Comparison of ENCODE assay signal across 19 cellular contexts in the genomic region with DNA sequence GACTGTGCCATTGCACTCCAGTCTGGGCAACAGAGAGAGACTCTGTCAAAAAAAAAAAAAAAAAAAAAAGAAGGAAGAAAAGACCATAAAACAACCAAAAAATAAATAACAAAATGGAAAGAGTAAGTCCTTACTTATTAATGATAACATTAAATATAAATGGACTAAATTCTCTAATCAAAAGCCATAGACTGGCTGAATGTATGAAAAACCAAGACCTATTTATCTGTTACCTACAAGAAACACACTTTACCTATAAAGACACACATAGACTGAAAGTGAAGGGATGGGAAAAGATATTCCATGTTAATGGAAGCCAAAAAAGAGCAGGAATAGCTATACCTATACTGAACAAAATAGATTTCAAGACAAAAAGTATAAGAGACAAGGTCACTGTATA. TPM values are rescaled to one million over a fixed set of nuclear protein-coding genes. Genes with fewer than 3 reads are reported as not detected.
A peak's percentile ranks its signal among the peaks of the same experiment; 100 is the strongest.
DNase-seq lines count a peak whose midpoint lies in the region; ATAC-seq and TF ChIP-seq lines count a peak whose summit lies in the region.
"Had no signal": no experiment of that assay in that cellular context is flagged by ENCODE, and none has a peak within 500 bp of the region (broad histone marks: within the 10 kb centered on the region; RNA-seq: fewer than 3 reads in every experiment).

No MANE protein-coding gene starts in this region.

- no peaks in the 10 kb centered on the region for H3K4me1 Mint-ChIP-seq in endodermal cell

- DNase-seq in adipocyte (ENCODE audit: low read depth) (no peak), endodermal cell (no peak)
- no peak for DNase-seq in activated naive CD4-positive, alpha-beta T cell (lab: John Stamatoyannopoulos, UW)
- DNase-seq: AML-193; Caco-2; Calu3; CD4-positive, alpha-beta T cell; CD8-positive, alpha-beta T cell; DMS79 treated with DMSO at 0.1 percent for 48 hours; GF-D8 had no signal

- no peak overlapping the region for H3K27ac Mint-ChIP-seq in endodermal cell
- H3K27ac Mint-ChIP-seq: B cell; CD4-positive, alpha-beta T cell; CD8-positive, alpha-beta T cell had no signal

- H3K36me3 Mint-ChIP-seq in endodermal cell (ENCODE audit: low read depth), result peaks cover 64% of the 10 kb centered on the region

- no peak for TF ChIP-seq POLR2A in GM18505 (IDR thresholded peaks at IDR 0.05; ENCODE audit: borderline replicate concordance, extremely low read depth, insufficient read depth, insufficient read length)

- ATAC-seq in GM19351 (IDR thresholded peaks at IDR 0.05; ENCODE audit: unreplicated experiment) (no peak), GM18505 (IDR thresholded peaks at IDR 0.05; ENCODE audit: unreplicated experiment) (no peak)
- ATAC-seq: A549; CD8-positive, alpha-beta T cell had no signal

- CTCF ChIA-PET in HEK293 (lab: Yijun Ruan, JAX), result interaction anchor here (1.4 to 4.3 kb wide), 2 partner anchors 17 to 45 kb away, joined by 3 to 21 read pairs; a partner anchor contains a TSS

- H3K27me3 Mint-ChIP-seq in endodermal cell (ENCODE audit: insufficient read depth), result no peaks in the 10 kb centered on the region
- H3K27me3 Mint-ChIP-seq: B cell; CD4-positive, alpha-beta T cell had no signal

- H3K36me3 ChIP-seq in HEK293 (ENCODE audit: control insufficient read depth in 2 of 2, insufficient read depth in 1 of 2, low read length in 2 of 2), result no peaks in the 10 kb centered on the region
- H3K36me3 ChIP-seq in adipocyte (ENCODE audit: control insufficient read depth, insufficient read depth, low read length, severe bottlenecking), result peaks cover 23% of the 10 kb centered on the region
- peaks cover 35% of the 10 kb centered on the region for H3K36me3 ChIP-seq in endodermal cell (ENCODE audit: control insufficient read depth, insufficient read depth, low read length)

- no peak overlapping the region for H3K9ac ChIP-seq in adipocyte (ENCODE audit: low read length)
- H3K9ac ChIP-seq in endodermal cell (ENCODE audit: extremely low read depth, low read length, poor library complexity, severe bottlenecking), result peak overlapping the region; percentile 51
- H3K9ac ChIP-seq: BLaER1 treated with 17β-estradiol and CSF1 and Interleukin-3, amounts not matched to agents 10 nM and 100 nM had no signal

- H3K27ac ChIP-seq in HEK293 (ENCODE audit: extremely low read depth, low read depth, low read length) (no peak overlapping the region), endodermal cell (ENCODE audit: low read depth, low read length) (no peak overlapping the region)
- H3K27ac ChIP-seq: 22Rv1; A549; BLaER1 treated with 17β-estradiol and CSF1 and Interleukin-3, amounts not matched to agents 10 nM and 100 nM; C4-2B had no signal

- no peak overlapping the region for H3K4me3 Mint-ChIP-seq in endodermal cell
- H3K4me3 Mint-ChIP-seq: B cell; CD4-positive, alpha-beta T cell; CD8-positive, alpha-beta T cell had no signal

- H3K9me3 Mint-ChIP-seq in endodermal cell, result peaks cover 72% of the 10 kb centered on the region

- H3K4me1 ChIP-seq in HEK293 (ENCODE audit: control insufficient read depth, insufficient read depth, low read length) (no peaks in the 10 kb centered on the region), adipocyte (ENCODE audit: control insufficient read depth, insufficient read depth, low read length) (no peaks in the 10 kb centered on the region), endodermal cell (ENCODE audit: control insufficient read depth, insufficient read depth, low read length) (no peaks in the 10 kb centered on the region)
- H3K4me1 ChIP-seq: A549; BLaER1 treated with 17β-estradiol and CSF1 and Interleukin-3, amounts not matched to agents 10 nM and 100 nM; Caco-2 had no signal

- H3K9me3 ChIP-seq in HEK293 (ENCODE audit: control insufficient read depth, insufficient read depth, low read depth, low read length) (no peaks in the 10 kb centered on the region), adipocyte (ENCODE audit: control insufficient read depth, low read length) (peaks cover 19% of the 10 kb centered on the region), endodermal cell (ENCODE audit: control insufficient read depth, low read length) (peaks cover 69% of the 10 kb centered on the region)

- TF ChIP-seq CTCF in HEK293 (tag by site-specific recombination; IDR thresholded peaks at IDR 0.05) (no peak), endodermal cell (conservative IDR thresholded peaks at IDR 0.05) (no peak)

- H3K4me3 ChIP-seq in HEK293 (ENCODE audit: low read depth, low read length) (no peak overlapping the region), adipocyte (ENCODE audit: low read length) (peak overlapping the region; percentile 27), endodermal cell (ENCODE audit: low read length) (peak overlapping the region; percentile 66)
- H3K4me3 ChIP-seq: A549; BLaER1 treated with 17β-estradiol and CSF1 and Interleukin-3, amounts not matched to agents 10 nM and 100 nM had no signal

- H3K27me3 ChIP-seq in adipocyte (replicated peaks; ENCODE audit: control insufficient read depth, insufficient read depth, low read length), result no peaks in the 10 kb centered on the region
- H3K27me3 ChIP-seq in endodermal cell (ENCODE audit: control insufficient read depth, insufficient read depth, low read length, poor library complexity, severe bottlenecking), result no peaks in the 10 kb centered on the region
- H3K27me3 ChIP-seq: BLaER1 treated with 17β-estradiol and CSF1 and Interleukin-3, amounts not matched to agents 10 nM and 100 nM had no signal

- POLR2A ChIA-PET in HEK293 (lab: Yijun Ruan, JAX), result interaction anchor here (1.5 kb wide), 2 partner anchors 17 to 346 kb away, joined by 3 to 6 read pairs; a partner anchor contains a TSS

TF ChIP-seq in HEK293, 187 proteins besides CTCF, POLR2A, EP300 and RAD21:
- TF ChIP-seq, protein P1, sequence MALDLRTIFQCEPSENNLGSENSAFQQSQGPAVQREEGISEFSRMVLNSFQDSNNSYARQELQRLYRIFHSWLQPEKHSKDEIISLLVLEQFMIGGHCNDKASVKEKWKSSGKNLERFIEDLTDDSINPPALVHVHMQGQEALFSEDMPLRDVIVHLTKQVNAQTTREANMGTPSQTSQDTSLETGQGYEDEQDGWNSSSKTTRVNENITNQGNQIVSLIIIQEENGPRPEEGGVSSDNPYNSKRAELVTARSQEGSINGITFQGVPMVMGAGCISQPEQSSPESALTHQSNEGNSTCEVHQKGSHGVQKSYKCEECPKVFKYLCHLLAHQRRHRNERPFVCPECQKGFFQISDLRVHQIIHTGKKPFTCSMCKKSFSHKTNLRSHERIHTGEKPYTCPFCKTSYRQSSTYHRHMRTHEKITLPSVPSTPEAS (tag by site-specific recombination; IDR thresholded peaks at IDR 0.05), result no peak
- TF ChIP-seq SETDB1 (IDR thresholded peaks at IDR 0.05; ENCODE audit: insufficient read length, low read length), result peak; percentile 22

RNA-seq across cellular contexts. Expression of a gene that starts 16.6 kb away (rescaled TPM):
- total RNA-seq in endodermal cell, result 1 to 10 TPM; 8.3 to 8.9 TPM
- 10.7 TPM for polyA plus RNA-seq in endodermal cell (2013, experiment 1 of 2)
- 10.1 TPM for polyA plus RNA-seq in endodermal cell (2013, experiment 2 of 2)

RNA-seq across cellular contexts. Expression of a gene that starts 47.8 kb away (rescaled TPM):
- total RNA-seq in endodermal cell, result 10 to 100 TPM in 1 of 2 donors, 1 to 10 TPM in 1; 7.4 to 13.0 TPM
- polyA plus RNA-seq in endodermal cell (2013, experiment 1 of 2), result 11.3 TPM
- 11.0 TPM for polyA plus RNA-seq in endodermal cell (2013, experiment 2 of 2)

RNA-seq across cellular contexts. Expression of a gene that starts 54.9 kb away (rescaled TPM):
- 1 to 10 TPM in 1 of 2 donors, not detected in 1; 1.7 TPM for total RNA-seq in endodermal cell
- polyA plus RNA-seq in endodermal cell (2013, experiment 1 of 2), result not detected
- not detected for polyA plus RNA-seq in endodermal cell (2013, experiment 2 of 2)
- total RNA-seq: A172 had no signal
